In the genomic region with DNA sequence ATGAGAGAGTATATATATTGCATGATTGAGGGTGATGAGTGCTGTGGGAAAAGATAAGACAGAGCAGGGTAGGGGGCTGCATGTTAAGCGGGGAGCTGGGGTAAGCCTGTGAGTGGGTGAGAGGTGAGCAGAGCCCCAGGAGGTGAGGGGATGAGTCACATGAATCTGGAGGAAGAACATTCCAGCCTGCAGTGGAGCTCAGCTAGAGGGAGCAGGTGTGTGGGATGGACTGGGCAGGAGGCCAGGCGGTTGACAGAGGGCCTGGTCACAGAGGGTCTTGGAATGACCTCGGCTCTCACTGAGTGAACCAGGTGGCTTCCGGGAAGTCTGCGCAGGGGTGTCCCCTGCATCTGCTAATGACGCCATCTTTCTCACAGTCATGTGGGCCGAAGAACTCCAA, we compare ENCODE assay signal across 10 cellular contexts. TPM values are rescaled to one million over a fixed set of nuclear protein-coding genes. Genes with fewer than 3 reads are reported as not detected.
DNase-seq lines count a peak whose midpoint lies in the region; TF ChIP-seq lines count a peak whose summit lies in the region.
"Had no signal": no experiment of that assay in that cellular context is flagged by ENCODE, and none has a peak within 500 bp of the region (broad histone marks: within the 10 kb centered on the region; RNA-seq: fewer than 3 reads in every experiment).

No MANE protein-coding gene starts in this region.

- H3K4me1 ChIP-seq in tibial artery (peaks cover 0 to 28% (median 13%) of the 10 kb centered on the region in 4 donors), tibial nerve (peaks cover 0 to 33% (median 16%) of the 10 kb centered on the region in 4 donors)

- intact Hi-C loops in tibial artery (cut with DNase I; ENCODE audit: low total_unique reads) = no loop called here

- no peak for TF ChIP-seq POLR2A in tibial nerve (IDR thresholded peaks at IDR 0.05)

- H3K36me3 ChIP-seq in tibial artery (peaks cover 28 to 93% (median 58%) of the 10 kb centered on the region in 3 donors), tibial nerve (peaks cover 3 to 72% (median 22%) of the 10 kb centered on the region in 3 donors)

- no peak for TF ChIP-seq EP300 in tibial nerve (IDR thresholded peaks at IDR 0.05)

- H3K27me3 ChIP-seq in tibial artery (no peaks in the 10 kb centered on the region), tibial nerve (no peaks in the 10 kb centered on the region)

- DNase-seq in NCI-H1105 treated with DMSO at 0.1 percent for 48 hours (lab: John Stamatoyannopoulos, UW) (peak; percentile 9), NCI-H1105 (lab: John Stamatoyannopoulos, UW) (no peak), amniotic epithelial cell (ENCODE audit: low read depth) (peak; percentile 69), iris pigment epithelial cell (ENCODE audit: low read depth) (peak; percentile 85), tibial artery (no peak), tibial nerve (ENCODE audit: low spot score in 2 of 2) (no peak), epidermal melanocyte (ENCODE audit: insufficient read length, low spot score) (no peak), NCI-H510A (lab: John Stamatoyannopoulos, UW) (no peak)
- DNase-seq: central memory CD4-positive, alpha-beta T cell; retina had no signal

- H3K27ac ChIP-seq in tibial artery (peak overlapping the region; percentile 23 to 54), tibial nerve (peak overlapping the region in 1 of 4 donors; percentile 37)

- H3K4me3 ChIP-seq in tibial artery (no peak overlapping the region), tibial nerve (no peak overlapping the region)

- 64 to 65% methylated on average over 7 of the region's 7 CpGs for WGBS in tibial nerve, 2 donors

- H3K9me3 ChIP-seq in tibial artery (no peaks in the 10 kb centered on the region), tibial nerve (no peaks in the 10 kb centered on the region)

- TF ChIP-seq CTCF in tibial artery (IDR thresholded peaks at IDR 0.05) (no peak), tibial nerve (IDR thresholded peaks at IDR 0.05) (no peak)

RNA-seq across cellular contexts. Expression of gene GIT2, which starts 44.4 kb away (rescaled TPM):
- 10 to 100 TPM; 39.8 to 62.9 (median 55.5) TPM for total RNA-seq in tibial nerve

RNA-seq across cellular contexts. Expression of gene ANKRD13A, which starts 47.5 kb away (rescaled TPM):
- 10 to 100 TPM; 38.5 to 69.0 (median 51.7) TPM for total RNA-seq in tibial nerve

RNA-seq across cellular contexts. Expression of gene TCHP, which starts 51.7 kb away (rescaled TPM):
- 10 to 100 TPM; 11.4 to 39.6 (median 21.1) TPM for total RNA-seq in tibial nerve

Comparison
In these comparisons a context has a peak if more than half of its experiments do, and no peak if none do; other contexts are left out.
1. DNase-seq: peak in NCI-H1105 treated with DMSO at 0.1 percent for 48 hours (single experiment), amniotic epithelial cell (single experiment) and iris pigment epithelial cell (single experiment); none in NCI-H1105 (single experiment), tibial artery (0 of 2), tibial nerve (0 of 2), epidermal melanocyte (single experiment) and NCI-H510A (single experiment).